Comparison of ENCODE assay signal across 25 cellular contexts in the genomic region with DNA sequence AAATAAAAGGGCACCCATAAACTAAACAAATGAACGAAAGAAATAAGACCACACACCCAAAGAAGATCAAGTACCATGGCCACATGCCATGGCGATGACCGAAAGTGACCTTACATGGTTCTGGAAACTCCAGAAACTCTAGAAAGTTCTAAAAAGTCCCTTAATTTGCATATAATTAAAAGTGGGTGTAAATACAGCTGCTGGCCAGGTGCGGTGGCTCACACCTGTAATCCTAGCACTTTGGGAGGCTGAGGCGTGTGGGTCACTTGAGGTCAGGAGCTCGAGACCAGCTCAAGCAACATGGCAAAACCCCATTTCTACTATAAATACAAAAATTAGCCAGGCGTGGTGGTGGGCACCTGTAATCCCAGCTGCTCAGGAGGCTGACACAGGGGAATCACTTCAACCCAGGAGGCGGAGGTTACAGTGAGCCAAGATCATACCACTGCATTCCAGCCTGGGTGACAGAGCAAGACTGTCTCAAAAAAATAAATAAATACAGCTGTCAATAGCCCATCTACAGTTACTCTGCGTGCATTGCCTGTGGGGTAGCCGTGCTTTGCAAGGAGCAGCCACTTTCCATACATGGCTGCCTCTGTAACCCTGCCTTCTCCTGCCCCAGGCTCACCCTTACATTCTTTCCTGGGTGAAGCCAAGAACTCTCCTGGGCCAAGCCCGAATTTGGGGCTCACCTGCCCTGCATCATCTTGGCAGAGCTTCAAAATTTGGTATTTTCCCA. TPM values are rescaled to one million over a fixed set of nuclear protein-coding genes. Genes with fewer than 3 reads are reported as not detected.
"Had no signal": no experiment of that assay in that cellular context is flagged by ENCODE, and none has a peak within 500 bp of the region (broad histone marks: within the 10 kb centered on the region; RNA-seq: fewer than 3 reads in every experiment).

No MANE protein-coding gene starts in this region.

- H3K27ac ChIP-seq: colonic mucosa, esophagus squamous epithelium, heart right ventricle, lower lobe of right lung, prostate gland, testis, upper lobe of right lung had no signal

- H3K4me3 ChIP-seq: colonic mucosa, dorsolateral prefrontal cortex, esophagus squamous epithelium, heart right ventricle, lower lobe of right lung, prostate gland, testis, upper lobe of right lung had no signal

- DNase-seq: activated CD4-positive, alpha-beta T cell treated with anti-CD3 and anti-CD28 coated beads for 4 hours; activated CD4-positive, alpha-beta T cell treated with anti-CD3 and anti-CD28 coated beads, Interleukin-2, amount 50 U/mL, for 48 hours; activated CD4-positive, CD25-positive, alpha-beta regulatory T cell; activated CD8-positive, alpha-beta memory T cell treated with anti-CD3 and anti-CD28 coated beads, Interleukin-2, amount 50 U/mL, for 48 hours; activated naive CD4-positive, alpha-beta T cell treated with Interleukin-2 at 50 U/mL for 16 hours; activated naive CD8-positive, alpha-beta T cell treated with anti-CD3 and anti-CD28 coated beads, Interleukin-2, amount 10 ng/mL, durations not matched to agents 7 days and 5 days; activated T-cell treated with anti-CD3 and anti-CD28 coated beads, Interleukin-2, amount 50 U/mL, for 4 hours; amniotic stem cell; colonic mucosa; esophagus squamous epithelium; heart right ventricle; left colon; naive thymus-derived CD8-positive, alpha-beta T cell; stimulated activated CD4-positive, alpha-beta T cell treated with anti-CD3 and anti-CD28 coated beads, Interleukin-2, amount 100 ng/mL, for 48 hours; stimulated activated CD8-positive, alpha-beta memory T cell treated with anti-CD3 and anti-CD28 coated beads, Interleukin-4, amount 100 ng/mL, for 48 hours; stimulated activated naive B cell treated with anti-CD40 and anti-IgM and Interleukin-4, amounts not matched to agents 10 μg/mL and 1 μg/mL and 100 μg/mL, for 72 hours; T-helper 17 cell; testis; upper lobe of right lung had no signal

- H3K4me1 ChIP-seq: colonic mucosa, testis, upper lobe of right lung had no signal

- ATAC-seq: activated T-cell treated with anti-CD3 and anti-CD28 coated beads, Interleukin-2, amount 50 U/mL, for 4 hours; heart right ventricle; lower lobe of right lung; naive thymus-derived CD8-positive, alpha-beta T cell; stimulated activated naive B cell treated with anti-CD40 and anti-IgM and Interleukin-4, amounts not matched to agents 10 μg/mL and 1 μg/mL and 100 μg/mL, for 72 hours; T-helper 17 cell; upper lobe of right lung had no signal

- H3K36me3 ChIP-seq: colonic mucosa, esophagus squamous epithelium, heart right ventricle, lower lobe of right lung, prostate gland, upper lobe of right lung had no signal

- H3K27me3 ChIP-seq: colonic mucosa, testis, upper lobe of right lung had no signal

- H3K9me3 ChIP-seq: colonic mucosa, esophagus squamous epithelium, heart right ventricle, lower lobe of right lung, prostate gland, testis, upper lobe of right lung had no signal

RNA-seq across cellular contexts. Expression of gene SLC22A31, which starts 10.0 kb away (rescaled TPM):
- total RNA-seq: activated CD8-positive, alpha-beta memory T cell treated with anti-CD3 and anti-CD28 coated beads for 36 hours; esophagus squamous epithelium; naive thymus-derived CD8-positive, alpha-beta T cell; osteocyte had no signal

RNA-seq across cellular contexts. Expression of gene CDH15, which starts 38.8 kb away (rescaled TPM):
- total RNA-seq: activated CD8-positive, alpha-beta memory T cell treated with anti-CD3 and anti-CD28 coated beads for 36 hours; activated naive CD8-positive, alpha-beta T cell treated with anti-CD3 and anti-CD28 coated beads, Interleukin-2, amount 10 ng/mL, durations not matched to agents 7 days and 5 days; activated T-cell treated with anti-CD3 and anti-CD28 coated beads, Interleukin-2, amount 50 U/mL, for 4 hours; colonic mucosa; esophagus squamous epithelium; left colon; mesenteric fat pad; naive thymus-derived CD8-positive, alpha-beta T cell had no signal
